ENCODE assay signal across 11 cellular contexts in genomic region chr16:69917739-69918138, GRCh38. TPM values are rescaled to one million over a fixed set of nuclear protein-coding genes. Genes with fewer than 3 reads are reported as not detected.
DNase-seq lines count a peak whose midpoint lies in the region; ATAC-seq and TF ChIP-seq lines count a peak whose summit lies in the region.
"Had no signal": no experiment of that assay in that cellular context is flagged by ENCODE, and none has a peak within 500 bp of the region (broad histone marks: within the 10 kb centered on the region; RNA-seq: fewer than 3 reads in every experiment).

No MANE protein-coding gene starts in this region.

- no peak overlapping the region for H3K9ac ChIP-seq in Karpas-422 (ENCODE audit: low read length)

- no peak for TF ChIP-seq CTCF in AG10803 (conservative IDR thresholded peaks at IDR 0.05; ENCODE audit: low read length)
- no peak for TF ChIP-seq CTCF in fibroblast of the aortic adventitia (IDR thresholded peaks at IDR 0.05; ENCODE audit: insufficient read depth, low read length)
- no peak for TF ChIP-seq CTCF in CD8-positive, alpha-beta T cell (IDR thresholded peaks at IDR 0.05)

- intact Hi-C loops in CD8-positive, alpha-beta T cell (cut with DNase I, micrococcal nuclease), result no loop called here

- H3K9me3 ChIP-seq in SJCRH30 (replicated peaks) (no peaks in the 10 kb centered on the region), Karpas-422 (ENCODE audit: low read length) (no peaks in the 10 kb centered on the region)
- H3K9me3 ChIP-seq in CD8-positive, alpha-beta T cell (ENCODE audit: low read length), result no peaks in the 10 kb centered on the region

- no peaks in the 10 kb centered on the region for H3K79me2 ChIP-seq in Karpas-422 (ENCODE audit: low read length)

- H3K27ac Mint-ChIP-seq in CD8-positive, alpha-beta T cell, result no peak overlapping the region

- peaks cover 57% of the 10 kb centered on the region for H3K36me3 Mint-ChIP-seq in CD8-positive, alpha-beta T cell

- POLR2A ChIA-PET in CD8-positive, alpha-beta T cell (lab: Charles Lee), result no interaction called here

- H3K9me3 Mint-ChIP-seq in CD8-positive, alpha-beta T cell, result no peaks in the 10 kb centered on the region

- no peak overlapping the region for H3K4me2 ChIP-seq in Karpas-422 (ENCODE audit: low read depth, low read length, poor library complexity, severe bottlenecking)

- no peak for ATAC-seq in CD8-positive, alpha-beta T cell

- no peaks in the 10 kb centered on the region for H4K20me1 ChIP-seq in Karpas-422 (ENCODE audit: insufficient read depth, low read depth, low read length)

- no peak overlapping the region for H2AFZ ChIP-seq in Karpas-422 (ENCODE audit: low read length)

- no peaks in the 10 kb centered on the region for H3K4me1 Mint-ChIP-seq in CD8-positive, alpha-beta T cell (ENCODE audit: low read depth)

- H3K4me3 Mint-ChIP-seq in CD8-positive, alpha-beta T cell, result no peak overlapping the region

- DNase-seq in AG10803 (ENCODE audit: low read depth) (peak; percentile 95), SJCRH30 (peak; percentile 24 to 39), fibroblast of the aortic adventitia (ENCODE audit: low read depth) (peak; percentile 99), non-pigmented ciliary epithelial cell (ENCODE audit: low read depth) (peak; percentile 85), Karpas-422 (no peak), LoVo (ENCODE audit: low spot score) (no peak), medulla oblongata (ENCODE audit: extremely low spot score) (no peak)
- DNase-seq in CD8-positive, alpha-beta T cell, result no peak
- DNase-seq: amygdala, DMS79 had no signal

- H3K9me2 ChIP-seq in Karpas-422 (replicated peaks; ENCODE audit: insufficient read depth, low read length), result no peaks in the 10 kb centered on the region

- peak overlapping the region; percentile 55 for H3K4me3 ChIP-seq in AG10803 (ENCODE audit: low read length)
- H3K4me3 ChIP-seq in SJCRH30, result peak overlapping the region; percentile 42
- peak overlapping the region; percentile 52 for H3K4me3 ChIP-seq in fibroblast of the aortic adventitia (ENCODE audit: low read depth, low read length)
- no peak overlapping the region for H3K4me3 ChIP-seq in Karpas-422 (ENCODE audit: low read length)
- no peak overlapping the region for H3K4me3 ChIP-seq in CD8-positive, alpha-beta T cell (ENCODE audit: low read depth, low read length)
- H3K4me3 ChIP-seq: skin epidermis had no signal

- H3K27me3 Mint-ChIP-seq in CD8-positive, alpha-beta T cell (ENCODE audit: low read depth), result no peaks in the 10 kb centered on the region

- no peaks in the 10 kb centered on the region for H3K36me3 ChIP-seq in SJCRH30
- no peaks in the 10 kb centered on the region for H3K36me3 ChIP-seq in Karpas-422 (ENCODE audit: insufficient read depth, low read length)
- H3K36me3 ChIP-seq in CD8-positive, alpha-beta T cell (ENCODE audit: insufficient read depth, low read length), result no peaks in the 10 kb centered on the region

- peak overlapping the region; percentile 32 for H3K27ac ChIP-seq in SJCRH30
- no peak overlapping the region for H3K27ac ChIP-seq in Karpas-422 (ENCODE audit: low read length)
- no peak overlapping the region for H3K27ac ChIP-seq in CD8-positive, alpha-beta T cell (ENCODE audit: low read depth, low read length)

- CTCF ChIA-PET in CD8-positive, alpha-beta T cell (lab: Charles Lee), result interaction anchor here (6.0 kb wide), 1 partner anchor 13 kb away, joined by 30 read pairs; no protein-coding TSS in a partner anchor

- H3K4me1 ChIP-seq in SJCRH30 (peaks cover 8% of the 10 kb centered on the region), Karpas-422 (ENCODE audit: low read length) (no peaks in the 10 kb centered on the region)
- H3K4me1 ChIP-seq in CD8-positive, alpha-beta T cell (ENCODE audit: insufficient read depth, low read length), result no peaks in the 10 kb centered on the region

- H3K27me3 ChIP-seq in SJCRH30 (no peaks in the 10 kb centered on the region), Karpas-422 (ENCODE audit: low read length) (no peaks in the 10 kb centered on the region)
- H3K27me3 ChIP-seq in CD8-positive, alpha-beta T cell (ENCODE audit: insufficient read depth, low read length), result no peaks in the 10 kb centered on the region

RNA-seq across cellular contexts. Expression of gene CLEC18A, which starts 33.4 kb away (rescaled TPM):
- 0.12 and 0.30 TPM in 2 replicates for total RNA-seq in SJCRH30 (2014; rRNA removed; shearing (Covaris generic))
- 0.27 TPM in 1 of 2 replicates, not detected in the other for total RNA-seq in fibroblast of the aortic adventitia (ENCODE audit: low replicate concordance)
- 3.4 and 4.9 TPM in 2 replicates for total RNA-seq in Karpas-422 (2014; rRNA removed; shearing (Covaris generic); ENCODE audit: low replicate concordance)
- under 1 TPM; 0.49 to 0.53 TPM for total RNA-seq in CD8-positive, alpha-beta T cell

Comparison
In these comparisons a context has a peak if more than half of its experiments do, and no peak if none do; other contexts are left out.
1. DNase-seq: peak in AG10803 (single experiment), SJCRH30 (2 of 2), fibroblast of the aortic adventitia (single experiment) and non-pigmented ciliary epithelial cell (single experiment); none in Karpas-422 (single experiment), LoVo (single experiment), CD8-positive, alpha-beta T cell (0 of 7) and medulla oblongata (single experiment).
2. H3K4me3 ChIP-seq: peak in AG10803 (single experiment), SJCRH30 (single experiment) and fibroblast of the aortic adventitia (single experiment); none in Karpas-422 (single experiment) and CD8-positive, alpha-beta T cell (single experiment).